ENCODE assay signal across 8 cellular contexts in genomic region chr3:132661120-132661519, GRCh38. TPM values are rescaled to one million over a fixed set of nuclear protein-coding genes. Genes with fewer than 3 reads are reported as not detected.
DNase-seq lines count a peak whose midpoint lies in the region; ATAC-seq and TF ChIP-seq lines count a peak whose summit lies in the region.

No MANE protein-coding gene starts in this region.

- ATAC-seq in activated naive CD8-positive, alpha-beta T cell treated with anti-CD3 and anti-CD28 coated beads, Interleukin-2, amount 50 U/mL, for 24 hours = no peak
- peak in 2 of 4 donors; percentile 6 to 9 for ATAC-seq in right lobe of liver
- no peak for ATAC-seq in upper lobe of right lung
- no peak for ATAC-seq in HG02970 (IDR thresholded peaks at IDR 0.05; ENCODE audit: low FRiP score, unreplicated experiment)
- ATAC-seq in GM18520 (IDR thresholded peaks at IDR 0.05; ENCODE audit: unreplicated experiment) = no peak
- ATAC-seq in GM18519 (IDR thresholded peaks at IDR 0.05; ENCODE audit: low FRiP score, unreplicated experiment) = no peak

- H3K27me3 ChIP-seq in right lobe of liver = no peaks in the 10 kb centered on the region
- H3K27me3 ChIP-seq in upper lobe of right lung = no peaks in the 10 kb centered on the region

- peak overlapping the region; percentile 97 for H3K4me3 Mint-ChIP-seq in activated naive CD4-positive, alpha-beta T cell treated with anti-CD3 and anti-CD28 coated beads, Interleukin-2, amount 50 U/mL, for 24 hours
- H3K4me3 Mint-ChIP-seq in activated naive CD8-positive, alpha-beta T cell treated with anti-CD3 and anti-CD28 coated beads, Interleukin-2, amount 50 U/mL, for 24 hours = peak overlapping the region; percentile 97

- TF ChIP-seq POLR2A in right lobe of liver (IDR thresholded peaks at IDR 0.05) = no peak

- intact Hi-C loops in right lobe of liver (cut with DNase I) = no loop called here
- intact Hi-C loops in upper lobe of right lung (cut with DNase I) = no loop called here

- H3K9me3 ChIP-seq in right lobe of liver (no peaks in the 10 kb centered on the region), upper lobe of right lung (no peaks in the 10 kb centered on the region)

- H3K4me1 ChIP-seq in right lobe of liver (peaks cover 0 to 51% (median 9%) of the 10 kb centered on the region in 4 donors), upper lobe of right lung (peaks cover 40% of the 10 kb centered on the region)

- DNase-seq in activated naive CD4-positive, alpha-beta T cell (lab: John Stamatoyannopoulos, UW) = no peak
- DNase-seq in activated naive CD8-positive, alpha-beta T cell treated with anti-CD3 and anti-CD28 coated beads, Interleukin-2, amount 50 U/mL, for 24 hours = no peak
- DNase-seq in right lobe of liver = no peak
- DNase-seq in upper lobe of right lung = no peak

- 5% methylated on average over 6 of the region's 6 CpGs for WGBS in right lobe of liver (ENCODE audit: insufficient coverage, low coverage, low lambda C conversion rate, missing lambda C conversion rate)

- peak overlapping the region in 2 of 3 donors; percentile 84 to 88 for H3K27ac ChIP-seq in right lobe of liver
- peak overlapping the region; percentile 97 for H3K27ac ChIP-seq in upper lobe of right lung

- no peaks in the 10 kb centered on the region for H3K9me3 Mint-ChIP-seq in activated naive CD4-positive, alpha-beta T cell treated with anti-CD3 and anti-CD28 coated beads, Interleukin-2, amount 50 U/mL, for 24 hours
- no peaks in the 10 kb centered on the region for H3K9me3 Mint-ChIP-seq in activated naive CD8-positive, alpha-beta T cell treated with anti-CD3 and anti-CD28 coated beads, Interleukin-2, amount 50 U/mL, for 24 hours

- H3K36me3 ChIP-seq in right lobe of liver = peaks cover 0 to under 1% (median 0%) of the 10 kb centered on the region in 4 donors
- no peaks in the 10 kb centered on the region for H3K36me3 ChIP-seq in upper lobe of right lung

- H3K4me3 ChIP-seq in right lobe of liver = peak overlapping the region; percentile 75 to 88 (median 77)
- H3K4me3 ChIP-seq in upper lobe of right lung = peak overlapping the region; percentile 78

- no peaks in the 10 kb centered on the region for H3K27me3 Mint-ChIP-seq in activated naive CD4-positive, alpha-beta T cell treated with anti-CD3 and anti-CD28 coated beads, Interleukin-2, amount 50 U/mL, for 24 hours
- H3K27me3 Mint-ChIP-seq in activated naive CD8-positive, alpha-beta T cell treated with anti-CD3 and anti-CD28 coated beads, Interleukin-2, amount 50 U/mL, for 24 hours = no peaks in the 10 kb centered on the region

- H3K27ac Mint-ChIP-seq in activated naive CD4-positive, alpha-beta T cell treated with anti-CD3 and anti-CD28 coated beads, Interleukin-2, amount 50 U/mL, for 24 hours = peak overlapping the region; percentile 97
- H3K27ac Mint-ChIP-seq in activated naive CD8-positive, alpha-beta T cell treated with anti-CD3 and anti-CD28 coated beads, Interleukin-2, amount 50 U/mL, for 24 hours = peak overlapping the region; percentile 97

- no peak for TF ChIP-seq CTCF in right lobe of liver (IDR thresholded peaks at IDR 0.05)
- TF ChIP-seq CTCF in upper lobe of right lung (IDR thresholded peaks at IDR 0.05) = no peak

- H3K4me1 Mint-ChIP-seq in activated naive CD4-positive, alpha-beta T cell treated with anti-CD3 and anti-CD28 coated beads, Interleukin-2, amount 50 U/mL, for 24 hours = peaks cover 73% of the 10 kb centered on the region
- peaks cover 67% of the 10 kb centered on the region for H3K4me1 Mint-ChIP-seq in activated naive CD8-positive, alpha-beta T cell treated with anti-CD3 and anti-CD28 coated beads, Interleukin-2, amount 50 U/mL, for 24 hours

- peaks cover 5% of the 10 kb centered on the region for H3K36me3 Mint-ChIP-seq in activated naive CD4-positive, alpha-beta T cell treated with anti-CD3 and anti-CD28 coated beads, Interleukin-2, amount 50 U/mL, for 24 hours
- H3K36me3 Mint-ChIP-seq in activated naive CD8-positive, alpha-beta T cell treated with anti-CD3 and anti-CD28 coated beads, Interleukin-2, amount 50 U/mL, for 24 hours (ENCODE audit: low read depth) = peaks cover 19% of the 10 kb centered on the region

RNA-seq across cellular contexts. Expression of gene UBA5, which starts 1.0 kb away (rescaled TPM):
- total RNA-seq in right lobe of liver (10 to 100 TPM; 24.3 to 41.3 (median 27.5) TPM), upper lobe of right lung (35.1 TPM)

RNA-seq across cellular contexts. Expression of gene ACAD11, which starts 1.5 kb away (rescaled TPM):
- total RNA-seq in right lobe of liver (100 to 1,000 TPM in 1 of 6 experiments, 10 to 100 TPM in 5; 60.9 to 108 (median 94.5) TPM), upper lobe of right lung (19.1 TPM)
